ENCODE assay signal across 13 cellular contexts in the genomic region with DNA sequence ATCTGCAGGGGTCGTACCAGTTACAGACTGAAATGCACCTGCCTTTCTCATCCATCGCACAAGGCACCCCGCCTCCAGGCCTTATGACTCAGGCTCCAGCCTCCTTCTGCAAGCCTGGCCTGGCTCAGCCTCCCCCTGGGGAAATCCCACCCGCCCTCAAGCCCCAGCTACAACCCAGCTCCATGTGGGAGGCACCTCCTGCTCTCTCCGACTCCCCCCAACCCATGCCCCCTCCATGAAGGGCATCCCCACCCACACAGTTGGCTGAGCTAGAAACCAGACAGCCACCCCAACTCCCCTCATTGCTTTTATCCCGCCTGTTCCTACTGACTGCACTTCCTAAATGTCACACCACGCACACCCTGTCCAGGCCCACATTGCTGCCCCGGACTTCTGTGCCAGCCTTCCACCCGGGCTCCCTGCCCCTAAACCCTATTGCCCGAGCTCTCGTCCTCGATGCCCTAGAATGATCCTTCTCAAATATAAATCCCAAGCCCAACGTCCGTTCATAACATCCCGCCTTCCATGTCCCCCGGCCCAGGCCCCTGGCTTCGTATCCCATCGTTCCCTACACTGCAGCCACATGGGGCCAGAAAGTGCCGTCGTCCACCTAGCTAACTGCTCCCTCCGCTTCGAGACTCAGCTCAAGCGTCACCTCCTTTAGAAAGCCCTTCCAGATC. TPM values are rescaled to one million over a fixed set of nuclear protein-coding genes. Genes with fewer than 3 reads are reported as not detected.
DNase-seq lines count a peak whose midpoint lies in the region; ATAC-seq and TF ChIP-seq lines count a peak whose summit lies in the region.
"Had no signal": no experiment of that assay in that cellular context is flagged by ENCODE, and none has a peak within 500 bp of the region (broad histone marks: within the 10 kb centered on the region; RNA-seq: fewer than 3 reads in every experiment).

No MANE protein-coding gene starts in this region.

- DNase-seq in activated CD8-positive, alpha-beta memory T cell treated with anti-CD3 and anti-CD28 coated beads for 24 hours = peak; percentile 80
- DNase-seq in activated CD8-positive, alpha-beta memory T cell treated with anti-CD3 and anti-CD28 coated beads, Interleukin-2, amount 10 ng/mL, durations not matched to agents 7 days and 5 days = no peak
- peak; percentile 76 for DNase-seq in activated T-cell treated with anti-CD3 and anti-CD28 coated beads, Interleukin-2, amount 50 U/mL, for 4 hours
- peak; percentile 31 for DNase-seq in iris pigment epithelial cell (ENCODE audit: low read depth)
- peak; percentile 64 for DNase-seq in stimulated activated CD8-positive, alpha-beta memory T cell treated with anti-CD3 and anti-CD28 coated beads, Interleukin-4, amount 100 ng/mL, for 24 hours (ENCODE audit: low read depth)
- no peak for DNase-seq in stomach
- no peak for DNase-seq in OCI-M2 (lab: John Stamatoyannopoulos, UW; ENCODE audit: unreplicated experiment)
- no peak for DNase-seq in islet precursor cell
- DNase-seq: amniotic stem cell, HFFc6, NCI-H526 treated with DMSO at 0.1 percent for 48 hours, SW 1271 had no signal

- H3K36me3 Mint-ChIP-seq in activated CD8-positive, alpha-beta memory T cell treated with anti-CD3 and anti-CD28 coated beads, Interleukin-2, amount 10 ng/mL, durations not matched to agents 7 days and 5 days = peaks cover 15% of the 10 kb centered on the region
- peaks cover 13% of the 10 kb centered on the region for H3K36me3 Mint-ChIP-seq in activated T-cell treated with anti-CD3 and anti-CD28 coated beads, Interleukin-2, amount 50 U/mL, for 4 hours (ENCODE audit: insufficient read depth)

- H3K4me3 ChIP-seq in stomach = no peak overlapping the region
- H3K4me3 ChIP-seq: tibial nerve had no signal

- H3K27me3 ChIP-seq in stomach = no peaks in the 10 kb centered on the region
- H3K27me3 ChIP-seq: tibial nerve had no signal

- 80 to 90% (median 87%) methylated on average over 23 of the region's 23 CpGs for WGBS in stomach, 5 donors

- peaks cover 0 to 8% (median 5%) of the 10 kb centered on the region in 4 donors for H3K36me3 ChIP-seq in stomach

- ATAC-seq in activated CD8-positive, alpha-beta memory T cell treated with anti-CD3 and anti-CD28 coated beads, Interleukin-2, amount 10 ng/mL, durations not matched to agents 7 days and 5 days = no peak
- ATAC-seq in activated T-cell treated with anti-CD3 and anti-CD28 coated beads, Interleukin-2, amount 50 U/mL, for 4 hours = peak; percentile 97

- H3K4me1 ChIP-seq in stomach = peaks cover 0 to 81% (median 42%) of the 10 kb centered on the region in 4 donors

- no peak for TF ChIP-seq EP300 in stomach (IDR thresholded peaks at IDR 0.05)

- H3K27ac ChIP-seq in stomach = peak overlapping the region in 1 of 5 donors; percentile 39

- TF ChIP-seq CTCF in stomach (IDR thresholded peaks at IDR 0.05) = no peak

- H3K9me3 ChIP-seq in stomach = peaks cover under 1 to 6% (median 3%) of the 10 kb centered on the region in 4 donors

- no peak for TF ChIP-seq POLR2A in stomach (IDR thresholded peaks at IDR 0.05)

- peaks cover 4% of the 10 kb centered on the region for H3K9me3 Mint-ChIP-seq in activated CD8-positive, alpha-beta memory T cell treated with anti-CD3 and anti-CD28 coated beads, Interleukin-2, amount 10 ng/mL, durations not matched to agents 7 days and 5 days (ENCODE audit: low read depth)
- peaks cover 7% of the 10 kb centered on the region for H3K9me3 Mint-ChIP-seq in activated T-cell treated with anti-CD3 and anti-CD28 coated beads, Interleukin-2, amount 50 U/mL, for 4 hours

- H3K27me3 Mint-ChIP-seq in activated CD8-positive, alpha-beta memory T cell treated with anti-CD3 and anti-CD28 coated beads, Interleukin-2, amount 10 ng/mL, durations not matched to agents 7 days and 5 days = no peaks in the 10 kb centered on the region
- H3K27me3 Mint-ChIP-seq in activated T-cell treated with anti-CD3 and anti-CD28 coated beads, Interleukin-2, amount 50 U/mL, for 4 hours (ENCODE audit: low read depth) = no peaks in the 10 kb centered on the region

- CTCF ChIA-PET in activated CD8-positive, alpha-beta memory T cell treated with anti-CD3 and anti-CD28 coated beads, Interleukin-2, amount 10 ng/mL, durations not matched to agents 7 days and 5 days (lab: Charles Lee) = interaction anchor here (0.9 to 3.1 kb wide), 6 partner anchors 10 to 54 kb away, joined by 3 to 11 read pairs (median 4); no protein-coding TSS in a partner anchor

- peaks cover 38% of the 10 kb centered on the region for H3K4me1 Mint-ChIP-seq in activated CD8-positive, alpha-beta memory T cell treated with anti-CD3 and anti-CD28 coated beads, Interleukin-2, amount 10 ng/mL, durations not matched to agents 7 days and 5 days
- H3K4me1 Mint-ChIP-seq in activated T-cell treated with anti-CD3 and anti-CD28 coated beads, Interleukin-2, amount 50 U/mL, for 4 hours (ENCODE audit: low read depth) = peaks cover 63% of the 10 kb centered on the region

- intact Hi-C loops in stomach (cut with DNase I; ENCODE audit: low total_unique reads) = no loop called here

- H3K27ac Mint-ChIP-seq in activated CD8-positive, alpha-beta memory T cell treated with anti-CD3 and anti-CD28 coated beads, Interleukin-2, amount 10 ng/mL, durations not matched to agents 7 days and 5 days = no peak overlapping the region
- H3K27ac Mint-ChIP-seq: HFFc6 had no signal

- no peak overlapping the region for H3K4me3 Mint-ChIP-seq in activated CD8-positive, alpha-beta memory T cell treated with anti-CD3 and anti-CD28 coated beads, Interleukin-2, amount 10 ng/mL, durations not matched to agents 7 days and 5 days
- no peak overlapping the region for H3K4me3 Mint-ChIP-seq in activated T-cell treated with anti-CD3 and anti-CD28 coated beads, Interleukin-2, amount 50 U/mL, for 4 hours
- H3K4me3 Mint-ChIP-seq: HFFc6 had no signal

RNA-seq across cellular contexts. Expression of a gene that starts 9.9 kb away (rescaled TPM):
- 10 to 100 TPM; 59.9 to 70.1 TPM for total RNA-seq in activated CD8-positive, alpha-beta memory T cell treated with anti-CD3 and anti-CD28 coated beads, Interleukin-2, amount 10 ng/mL, durations not matched to agents 7 days and 5 days
- total RNA-seq in activated T-cell treated with anti-CD3 and anti-CD28 coated beads, Interleukin-2, amount 50 U/mL, for 4 hours = 100 to 1,000 TPM in 2 of 3 donors, 10 to 100 TPM in 1; 89.2 to 106 (median 103) TPM
- total RNA-seq in stomach = 10 to 100 TPM in 4 of 5 donors, 1 to 10 TPM in 1; 6.4 to 47.4 (median 21.9) TPM
- 10 to 100 TPM in 1 of 3 donors, 1 to 10 TPM in 2; 3.4 to 10.1 (median 5.1) TPM for polyA plus RNA-seq in stomach

Comparison
In these comparisons a context has a peak if more than half of its experiments do, and no peak if none do; other contexts are left out.
1. DNase-seq: peak in activated CD8-positive, alpha-beta memory T cell treated with anti-CD3 and anti-CD28 coated beads for 24 hours (single experiment), activated T-cell treated with anti-CD3 and anti-CD28 coated beads, Interleukin-2, amount 50 U/mL, for 4 hours (single experiment), iris pigment epithelial cell (single experiment) and stimulated activated CD8-positive, alpha-beta memory T cell treated with anti-CD3 and anti-CD28 coated beads, Interleukin-4, amount 100 ng/mL, for 24 hours (single experiment); none in activated CD8-positive, alpha-beta memory T cell treated with anti-CD3 and anti-CD28 coated beads, Interleukin-2, amount 10 ng/mL, durations not matched to agents 7 days and 5 days (single experiment), stomach (single experiment), OCI-M2 (single experiment) and islet precursor cell (single experiment).